13 cellular contexts compared by ENCODE assay signal in genomic region chr1:144558516-144558915, GRCh38. TPM values are rescaled to one million over a fixed set of nuclear protein-coding genes. Genes with fewer than 3 reads are reported as not detected.
DNase-seq lines count a peak whose midpoint lies in the region; ATAC-seq and TF ChIP-seq lines count a peak whose summit lies in the region.
"Not testable (repeated sequence)": the region's sequence is repeated elsewhere in the genome, so short reads cannot be mapped to it uniquely, and the experiment has no call there.
"Had no signal": no experiment of that assay in that cellular context is flagged by ENCODE, and none has a peak within 500 bp of the region (broad histone marks: within the 10 kb centered on the region; RNA-seq: fewer than 3 reads in every experiment).

No MANE protein-coding gene starts in this region.

- CTCF ChIA-PET in CD8-positive, alpha-beta memory T cell (lab: Charles Lee); activated CD8-positive, alpha-beta T cell treated with anti-CD3 and anti-CD28 coated beads for 36 hours (lab: Charles Lee); activated naive CD4-positive, alpha-beta T cell treated with anti-CD3 and anti-CD28 coated beads for 36 hours (lab: Charles Lee); MCF 10A (lab: Yijun Ruan, JAX); naive thymus-derived CD4-positive, alpha-beta T cell (lab: Charles Lee): not testable (repeated sequence)

- H3K27ac Mint-ChIP-seq in CD8-positive, alpha-beta memory T cell, result peak overlapping the region; percentile 2 to 95 (median 85)
- peak overlapping the region; percentile 73 for H3K27ac Mint-ChIP-seq in T-helper 1 cell treated with Interleukin-12 subunit alpha and Interleukin-12 subunit beta and Interleukin-4 antibody, amounts not matched to agents 30 μg/mL and 1 μg/mL, for 36 hours
- H3K27ac Mint-ChIP-seq in activated CD8-positive, alpha-beta T cell treated with anti-CD3 and anti-CD28 coated beads for 36 hours, result not testable (repeated sequence)
- H3K27ac Mint-ChIP-seq in activated naive CD4-positive, alpha-beta T cell treated with anti-CD3 and anti-CD28 coated beads for 36 hours, result peak overlapping the region; percentile 41
- peak overlapping the region; percentile 34 for H3K27ac Mint-ChIP-seq in MCF 10A (ENCODE audit: low read depth, unreplicated experiment)
- H3K27ac Mint-ChIP-seq in naive thymus-derived CD4-positive, alpha-beta T cell, result peak overlapping the region in 8 of 9 donors; percentile 64 to 95 (median 84)
- peak overlapping the region; percentile 76 for H3K27ac Mint-ChIP-seq in stimulated activated effector memory CD8-positive, alpha-beta T cell treated with anti-CD3 and anti-CD28 coated beads, Interleukin-12 subunit alpha, Interleukin-12 subunit beta, amount 100 ng/mL, for 72 hours

- not testable (repeated sequence) for H3K27ac ChIP-seq in CD8-positive, alpha-beta memory T cell (ENCODE audit: low read depth, low read length); naive thymus-derived CD4-positive, alpha-beta T cell (ENCODE audit: low read depth, low read length)

- not testable (repeated sequence) for TF ChIP-seq CTCF in activated CD8-positive, alpha-beta T cell treated with anti-CD3 and anti-CD28 coated beads for 36 hours (IDR thresholded peaks at IDR 0.05); MCF 10A (IDR thresholded peaks at IDR 0.05; ENCODE audit: unreplicated experiment)

- H3K4me3 Mint-ChIP-seq in CD8-positive, alpha-beta memory T cell, result peak overlapping the region in 6 of 7 donors; percentile 4 to 69 (median 58)
- peak overlapping the region; percentile 60 for H3K4me3 Mint-ChIP-seq in T-helper 1 cell treated with Interleukin-12 subunit alpha and Interleukin-12 subunit beta and Interleukin-4 antibody, amounts not matched to agents 30 μg/mL and 1 μg/mL, for 36 hours
- H3K4me3 Mint-ChIP-seq in activated CD8-positive, alpha-beta T cell treated with anti-CD3 and anti-CD28 coated beads for 36 hours, result peak overlapping the region; percentile 31
- not testable (repeated sequence) for H3K4me3 Mint-ChIP-seq in activated naive CD4-positive, alpha-beta T cell treated with anti-CD3 and anti-CD28 coated beads for 36 hours
- H3K4me3 Mint-ChIP-seq in MCF 10A (ENCODE audit: unreplicated experiment), result peak overlapping the region; percentile 43
- H3K4me3 Mint-ChIP-seq in naive thymus-derived CD4-positive, alpha-beta T cell, result peak overlapping the region in 9 of 10 donors; percentile 10 to 77 (median 58)
- H3K4me3 Mint-ChIP-seq in stimulated activated effector memory CD8-positive, alpha-beta T cell treated with anti-CD3 and anti-CD28 coated beads, Interleukin-12 subunit alpha, Interleukin-12 subunit beta, amount 100 ng/mL, for 72 hours, result peak overlapping the region; percentile 42

- not testable (repeated sequence) for H3K36me3 Mint-ChIP-seq in CD8-positive, alpha-beta memory T cell; T-helper 1 cell treated with Interleukin-12 subunit alpha and Interleukin-12 subunit beta and Interleukin-4 antibody, amounts not matched to agents 30 μg/mL and 1 μg/mL, for 36 hours (ENCODE audit: low read depth); activated CD8-positive, alpha-beta T cell treated with anti-CD3 and anti-CD28 coated beads for 36 hours (ENCODE audit: low read depth); activated naive CD4-positive, alpha-beta T cell treated with anti-CD3 and anti-CD28 coated beads for 36 hours (ENCODE audit: low read depth); MCF 10A (ENCODE audit: insufficient read depth, unreplicated experiment); naive thymus-derived CD4-positive, alpha-beta T cell; stimulated activated effector memory CD8-positive, alpha-beta T cell treated with anti-CD3 and anti-CD28 coated beads, Interleukin-12 subunit alpha, Interleukin-12 subunit beta, amount 100 ng/mL, for 72 hours

- not testable (repeated sequence) for ATAC-seq in activated CD8-positive, alpha-beta T cell treated with anti-CD3 and anti-CD28 coated beads for 36 hours; naive thymus-derived CD4-positive, alpha-beta T cell; stimulated activated effector memory CD8-positive, alpha-beta T cell treated with anti-CD3 and anti-CD28 coated beads, Interleukin-12 subunit alpha, Interleukin-12 subunit beta, amount 100 ng/mL, for 72 hours

- not testable (repeated sequence) for H3K4me1 ChIP-seq in CD8-positive, alpha-beta memory T cell (ENCODE audit: insufficient read depth, low read length); naive thymus-derived CD4-positive, alpha-beta T cell (ENCODE audit: control insufficient read depth in 2 of 2, insufficient read depth in 2 of 2, low read length in 2 of 2)

- H3K9me3 ChIP-seq in CD8-positive, alpha-beta memory T cell (ENCODE audit: low read length); naive thymus-derived CD4-positive, alpha-beta T cell (ENCODE audit: control insufficient read depth in 2 of 3, low read length in 3 of 3): not testable (repeated sequence)

- POLR2A ChIA-PET in CD8-positive, alpha-beta memory T cell (lab: Charles Lee); activated CD8-positive, alpha-beta T cell treated with anti-CD3 and anti-CD28 coated beads for 36 hours (lab: Charles Lee); MCF 10A (lab: Yijun Ruan, JAX): not testable (repeated sequence)
- POLR2A ChIA-PET in naive thymus-derived CD4-positive, alpha-beta T cell (lab: Charles Lee), result interaction anchor here (1.5 kb wide), 1 partner anchor 9 kb away, joined by 4 read pairs; no protein-coding TSS in a partner anchor

- not testable (repeated sequence) for H3K27me3 Mint-ChIP-seq in CD8-positive, alpha-beta memory T cell; T-helper 1 cell treated with Interleukin-12 subunit alpha and Interleukin-12 subunit beta and Interleukin-4 antibody, amounts not matched to agents 30 μg/mL and 1 μg/mL, for 36 hours (ENCODE audit: low read depth); activated CD8-positive, alpha-beta T cell treated with anti-CD3 and anti-CD28 coated beads for 36 hours; activated naive CD4-positive, alpha-beta T cell treated with anti-CD3 and anti-CD28 coated beads for 36 hours (ENCODE audit: low read depth); MCF 10A (ENCODE audit: insufficient read depth, unreplicated experiment); naive thymus-derived CD4-positive, alpha-beta T cell

- not testable (repeated sequence) for H3K27me3 ChIP-seq in CD8-positive, alpha-beta memory T cell (ENCODE audit: insufficient read depth, low read length, poor library complexity, severe bottlenecking); naive thymus-derived CD4-positive, alpha-beta T cell (ENCODE audit: control insufficient read depth in 2 of 2, insufficient read depth in 2 of 2, low read length in 2 of 2)

- H3K4me3 ChIP-seq in CD8-positive, alpha-beta memory T cell (ENCODE audit: low read length); naive thymus-derived CD4-positive, alpha-beta T cell (ENCODE audit: low read length): not testable (repeated sequence)

- not testable (repeated sequence) for DNase-seq in CD8-positive, alpha-beta memory T cell; activated CD8-positive, alpha-beta T cell treated with anti-CD3 and anti-CD28 coated beads for 36 hours; activated naive CD4-positive, alpha-beta T cell treated with anti-CD3 and anti-CD28 coated beads for 36 hours; MCF 10A (ENCODE audit: unreplicated experiment); stimulated activated effector memory CD8-positive, alpha-beta T cell treated with anti-CD3 and anti-CD28 coated beads, Interleukin-12 subunit alpha, Interleukin-12 subunit beta, amount 100 ng/mL, for 72 hours (ENCODE audit: low spot score in 2 of 2)
- peak in 1 of 9 donors; percentile 5 for DNase-seq in naive thymus-derived CD4-positive, alpha-beta T cell

- not testable (repeated sequence) for BruUV-seq in MCF 10A (replicated peaks; lab: Mats Ljungman, UMichigan)

- intact Hi-C loops in activated CD8-positive, alpha-beta T cell treated with anti-CD3 and anti-CD28 coated beads for 36 hours (cut with micrococcal nuclease); activated naive CD4-positive, alpha-beta T cell treated with anti-CD3 and anti-CD28 coated beads for 36 hours (cut with micrococcal nuclease); MCF 10A (cut with micrococcal nuclease); naive thymus-derived CD4-positive, alpha-beta T cell (cut with micrococcal nuclease): not testable (repeated sequence)

- not testable (repeated sequence) for H3K4me1 Mint-ChIP-seq in CD8-positive, alpha-beta memory T cell; T-helper 1 cell treated with Interleukin-12 subunit alpha and Interleukin-12 subunit beta and Interleukin-4 antibody, amounts not matched to agents 30 μg/mL and 1 μg/mL, for 36 hours (ENCODE audit: low read depth); activated CD8-positive, alpha-beta T cell treated with anti-CD3 and anti-CD28 coated beads for 36 hours (ENCODE audit: low read depth); MCF 10A (ENCODE audit: insufficient read depth, unreplicated experiment)
- peaks cover 12% of the 10 kb centered on the region for H3K4me1 Mint-ChIP-seq in activated naive CD4-positive, alpha-beta T cell treated with anti-CD3 and anti-CD28 coated beads for 36 hours (ENCODE audit: low read depth)
- H3K4me1 Mint-ChIP-seq in naive thymus-derived CD4-positive, alpha-beta T cell, result peaks cover 6 to 15% (median 10%) of the 10 kb centered on the region in 7 donors
- H3K4me1 Mint-ChIP-seq in stimulated activated effector memory CD8-positive, alpha-beta T cell treated with anti-CD3 and anti-CD28 coated beads, Interleukin-12 subunit alpha, Interleukin-12 subunit beta, amount 100 ng/mL, for 72 hours, result peaks cover 12% of the 10 kb centered on the region

- not testable (repeated sequence) for H3K36me3 ChIP-seq in CD8-positive, alpha-beta memory T cell (ENCODE audit: insufficient read depth, low read length); naive thymus-derived CD4-positive, alpha-beta T cell (ENCODE audit: control insufficient read depth in 2 of 3, insufficient read depth in 3 of 3, low read length in 3 of 3)

- not testable (repeated sequence) for H3K9me3 Mint-ChIP-seq in CD8-positive, alpha-beta memory T cell; T-helper 1 cell treated with Interleukin-12 subunit alpha and Interleukin-12 subunit beta and Interleukin-4 antibody, amounts not matched to agents 30 μg/mL and 1 μg/mL, for 36 hours; activated CD8-positive, alpha-beta T cell treated with anti-CD3 and anti-CD28 coated beads for 36 hours; activated naive CD4-positive, alpha-beta T cell treated with anti-CD3 and anti-CD28 coated beads for 36 hours; MCF 10A (ENCODE audit: unreplicated experiment); naive thymus-derived CD4-positive, alpha-beta T cell; stimulated activated effector memory CD8-positive, alpha-beta T cell treated with anti-CD3 and anti-CD28 coated beads, Interleukin-12 subunit alpha, Interleukin-12 subunit beta, amount 100 ng/mL, for 72 hours

RNA-seq across cellular contexts. Expression of gene PPIAL4F, which starts 34.2 kb away (rescaled TPM):
- total RNA-seq in CD8-positive, alpha-beta memory T cell, result not detected
- polyA plus RNA-seq in CD8-positive, alpha-beta memory T cell, result not detected
- not detected for total RNA-seq in activated CD8-positive, alpha-beta T cell treated with anti-CD3 and anti-CD28 coated beads for 36 hours
- not detected for total RNA-seq in activated naive CD4-positive, alpha-beta T cell treated with anti-CD3 and anti-CD28 coated beads for 36 hours
- not detected in 2 replicates for total RNA-seq in MCF 10A (2022)
- 1 to 10 TPM in 1 of 5 experiments, not detected in 4; 1.0 TPM for total RNA-seq in naive thymus-derived CD4-positive, alpha-beta T cell
- polyA plus RNA-seq in naive thymus-derived CD4-positive, alpha-beta T cell, result not detected
- total RNA-seq: CD4-positive, alpha-beta T cell; G401; H4; HFFc6; K562; RPMI7951 had no signal
- polyA plus RNA-seq: K562 had no signal
